ENCODE assay signal across 16 cellular contexts in genomic region chr4:93646225-93646930, GRCh38.
DNase-seq lines count a peak whose midpoint lies in the region; ATAC-seq and TF ChIP-seq lines count a peak whose summit lies in the region.
"Had no signal": no experiment of that assay in that cellular context is flagged by ENCODE, and none has a peak within 500 bp of the region (broad histone marks: within the 10 kb centered on the region; RNA-seq: fewer than 3 reads in every experiment).

No MANE protein-coding gene starts in this region.

- no peaks in the 10 kb centered on the region for H3K9me3 Mint-ChIP-seq in GM23338
- H3K9me3 Mint-ChIP-seq: activated CD4-positive, alpha-beta memory T cell treated with anti-CD3 and anti-CD28 coated beads, Interleukin-2, amount 10 ng/mL, durations not matched to agents 7 days and 5 days; activated naive CD8-positive, alpha-beta T cell treated with anti-CD3 and anti-CD28 coated beads, Interleukin-2, amount 10 ng/mL, durations not matched to agents 7 days and 5 days had no signal

- H3K27ac ChIP-seq in GM23338 (ENCODE audit: low read depth) (no peak overlapping the region), HUES48 (ENCODE audit: low read depth, low read length) (peak overlapping the region; percentile 64), PC-3 (ENCODE audit: low read length) (peak overlapping the region; percentile 87), smooth muscle cell (ENCODE audit: low read depth) (no peak overlapping the region)
- H3K27ac ChIP-seq: heart left ventricle, upper lobe of right lung had no signal

- no peak overlapping the region for H3K27ac Mint-ChIP-seq in GM23338
- H3K27ac Mint-ChIP-seq: activated CD4-positive, alpha-beta memory T cell treated with anti-CD3 and anti-CD28 coated beads, Interleukin-2, amount 10 ng/mL, durations not matched to agents 7 days and 5 days; activated naive CD8-positive, alpha-beta T cell treated with anti-CD3 and anti-CD28 coated beads, Interleukin-2, amount 10 ng/mL, durations not matched to agents 7 days and 5 days had no signal

- intact Hi-C loops in PC-3 (cut with micrococcal nuclease) = no loop called here

- ATAC-seq in GM23338 = peak; percentile 43
- ATAC-seq in PC-3 = peak; percentile 97
- no peak for ATAC-seq in GM21528 (IDR thresholded peaks at IDR 0.05; ENCODE audit: low FRiP score, unreplicated experiment)
- ATAC-seq: heart left ventricle, upper lobe of right lung had no signal

- no peak overlapping the region for H3K4me2 ChIP-seq in GM23338
- H3K4me2 ChIP-seq in PC-3 (ENCODE audit: low read length) = peak overlapping the region; percentile 27; the same call in 1 of the 2 replicates
- no peak overlapping the region for H3K4me2 ChIP-seq in smooth muscle cell

- POLR2A ChIA-PET in PC-3 (lab: Charles Lee; ENCODE audit: unreplicated experiment) = no interaction called here

- CTCF ChIA-PET in PC-3 (lab: Charles Lee) = no interaction called here

- H3K4me3 ChIP-seq in GM23338 (no peak overlapping the region), HUES48 (ENCODE audit: low read depth, low read length) (no peak overlapping the region), PC-3 (ENCODE audit: low read length) (no peak overlapping the region), smooth muscle cell (no peak overlapping the region)
- H3K4me3 ChIP-seq: heart left ventricle, upper lobe of right lung had no signal

- H3K9me2 ChIP-seq in GM23338 (ENCODE audit: insufficient read depth) (no peaks in the 10 kb centered on the region), PC-3 (replicated peaks; ENCODE audit: low read length) (no peaks in the 10 kb centered on the region)

- DNase-seq in DMS53 treated with DMSO at 0.1 percent for 48 hours (lab: John Stamatoyannopoulos, UW; ENCODE audit: unreplicated experiment) (peak; percentile 88), GM23338 (ENCODE audit: low spot score) (no peak), PC-3 (peak; percentile 65), smooth muscle cell (lab: John Stamatoyannopoulos, UW; ENCODE audit: unreplicated experiment) (no peak), mucosa of gallbladder (ENCODE audit: low spot score) (no peak), NCI-H1694 treated with DMSO at 0.1 percent for 48 hours (lab: John Stamatoyannopoulos, UW) (no peak)
- DNase-seq: activated CD4-positive, alpha-beta memory T cell treated with anti-CD3 and anti-CD28 coated beads, Interleukin-2, amount 10 ng/mL, durations not matched to agents 7 days and 5 days; activated naive CD8-positive, alpha-beta T cell treated with anti-CD3 and anti-CD28 coated beads, Interleukin-2, amount 10 ng/mL, durations not matched to agents 7 days and 5 days; effector CD4-positive, alpha-beta T cell; heart left ventricle; mesenchymal stem cell; NCI-H2227 treated with DMSO at 0.1 percent for 48 hours; SW 1271; upper lobe of right lung had no signal

- no peak overlapping the region for H3K9ac ChIP-seq in HUES48 (ENCODE audit: low read depth, low read length)
- no peak overlapping the region for H3K9ac ChIP-seq in PC-3 (ENCODE audit: low read length)
- no peak overlapping the region for H3K9ac ChIP-seq in smooth muscle cell (ENCODE audit: low read depth)

- H3K36me3 ChIP-seq in GM23338 (ENCODE audit: insufficient read depth) = no peaks in the 10 kb centered on the region
- no peaks in the 10 kb centered on the region for H3K36me3 ChIP-seq in HUES48 (ENCODE audit: control insufficient read depth, insufficient read depth, low read length)
- H3K36me3 ChIP-seq in PC-3 (ENCODE audit: low read depth, low read length) = no peaks in the 10 kb centered on the region
- H3K36me3 ChIP-seq in smooth muscle cell (ENCODE audit: low read depth) = no peaks in the 10 kb centered on the region
- H3K36me3 ChIP-seq: heart left ventricle, upper lobe of right lung had no signal

- peaks cover 3% of the 10 kb centered on the region for H3K27me3 Mint-ChIP-seq in GM23338 (ENCODE audit: insufficient read depth, low read depth, poor library complexity)
- H3K27me3 Mint-ChIP-seq: activated CD4-positive, alpha-beta memory T cell treated with anti-CD3 and anti-CD28 coated beads, Interleukin-2, amount 10 ng/mL, durations not matched to agents 7 days and 5 days; activated naive CD8-positive, alpha-beta T cell treated with anti-CD3 and anti-CD28 coated beads, Interleukin-2, amount 10 ng/mL, durations not matched to agents 7 days and 5 days had no signal

- peaks cover 8% of the 10 kb centered on the region; the same call in 1 of the 2 replicates for H3K4me1 ChIP-seq in GM23338 (ENCODE audit: insufficient read depth)
- peaks cover 35% of the 10 kb centered on the region for H3K4me1 ChIP-seq in HUES48 (ENCODE audit: control insufficient read depth, insufficient read depth, low read length)
- H3K4me1 ChIP-seq in PC-3 (ENCODE audit: insufficient read depth, low read length) = peaks cover 21% of the 10 kb centered on the region
- H3K4me1 ChIP-seq in smooth muscle cell (ENCODE audit: low read depth) = no peaks in the 10 kb centered on the region
- H3K4me1 ChIP-seq: heart left ventricle, upper lobe of right lung had no signal

- H3K36me3 Mint-ChIP-seq in GM23338 (ENCODE audit: low read depth) = no peaks in the 10 kb centered on the region
- H3K36me3 Mint-ChIP-seq: activated naive CD8-positive, alpha-beta T cell treated with anti-CD3 and anti-CD28 coated beads, Interleukin-2, amount 10 ng/mL, durations not matched to agents 7 days and 5 days had no signal

- BruUV-seq in PC-3 (replicated peaks; lab: Mats Ljungman, UMichigan) = no TSS peak

- H4K20me1 ChIP-seq in GM23338 (replicated peaks; ENCODE audit: insufficient read depth) (no peaks in the 10 kb centered on the region), PC-3 (ENCODE audit: low read length) (no peaks in the 10 kb centered on the region), smooth muscle cell (ENCODE audit: low read depth) (no peaks in the 10 kb centered on the region)

- no peaks in the 10 kb centered on the region for H3K27me3 ChIP-seq in GM23338 (ENCODE audit: insufficient read depth)
- H3K27me3 ChIP-seq in HUES48 (ENCODE audit: control insufficient read depth, insufficient read depth, low read length) = no peaks in the 10 kb centered on the region
- H3K27me3 ChIP-seq in PC-3 (ENCODE audit: low read length) = no peaks in the 10 kb centered on the region
- no peaks in the 10 kb centered on the region for H3K27me3 ChIP-seq in smooth muscle cell (ENCODE audit: low read depth)
- H3K27me3 ChIP-seq: heart left ventricle, upper lobe of right lung had no signal

- H3K9me3 ChIP-seq in HUES48 (ENCODE audit: control insufficient read depth, insufficient read depth, low read length) = no peaks in the 10 kb centered on the region
- H3K9me3 ChIP-seq in PC-3 (ENCODE audit: low read length) = no peaks in the 10 kb centered on the region
- H3K9me3 ChIP-seq in smooth muscle cell (replicated peaks; ENCODE audit: low read depth) = no peaks in the 10 kb centered on the region
- H3K9me3 ChIP-seq: heart left ventricle, upper lobe of right lung had no signal

- TF ChIP-seq CTCF in GM23338 (conservative IDR thresholded peaks at IDR 0.05; ENCODE audit: low read depth in 2 of 2) (no peak), PC-3 (conservative IDR thresholded peaks at IDR 0.05; ENCODE audit: low read depth, low read length) (no peak), smooth muscle cell (IDR thresholded peaks at IDR 0.05; ENCODE audit: borderline replicate concordance, insufficient read depth, poor library complexity, severe bottlenecking) (no peak)

- H3K4me3 Mint-ChIP-seq in GM23338 = no peak overlapping the region
- H3K4me3 Mint-ChIP-seq: activated CD4-positive, alpha-beta memory T cell treated with anti-CD3 and anti-CD28 coated beads, Interleukin-2, amount 10 ng/mL, durations not matched to agents 7 days and 5 days; activated naive CD8-positive, alpha-beta T cell treated with anti-CD3 and anti-CD28 coated beads, Interleukin-2, amount 10 ng/mL, durations not matched to agents 7 days and 5 days had no signal

- H3K79me2 ChIP-seq in GM23338 (replicated peaks; ENCODE audit: insufficient read depth) = no peaks in the 10 kb centered on the region
- no peaks in the 10 kb centered on the region for H3K79me2 ChIP-seq in PC-3 (ENCODE audit: low read length)
- H3K79me2 ChIP-seq in smooth muscle cell (ENCODE audit: low read depth) = no peaks in the 10 kb centered on the region

- H2AFZ ChIP-seq in GM23338 = no peak overlapping the region
- H2AFZ ChIP-seq in PC-3 (ENCODE audit: low read length) = no peak overlapping the region
- no peak overlapping the region for H2AFZ ChIP-seq in smooth muscle cell (ENCODE audit: low read depth)

- peaks cover 13% of the 10 kb centered on the region for H3K4me1 Mint-ChIP-seq in GM23338
- H3K4me1 Mint-ChIP-seq: activated CD4-positive, alpha-beta memory T cell treated with anti-CD3 and anti-CD28 coated beads, Interleukin-2, amount 10 ng/mL, durations not matched to agents 7 days and 5 days; activated naive CD8-positive, alpha-beta T cell treated with anti-CD3 and anti-CD28 coated beads, Interleukin-2, amount 10 ng/mL, durations not matched to agents 7 days and 5 days had no signal

- H3F3A ChIP-seq in GM23338 (replicated peaks; ENCODE audit: low read depth) = no peaks in the 10 kb centered on the region
- no peaks in the 10 kb centered on the region for H3F3A ChIP-seq in PC-3 (ENCODE audit: low read length, unreplicated experiment)
- no peaks in the 10 kb centered on the region for H3F3A ChIP-seq in smooth muscle cell (ENCODE audit: low read depth)

TF ChIP-seq in GM23338, 12 proteins besides CTCF, POLR2A, EP300 and RAD21 (continues in another document):
- no peak for TF ChIP-seq JUNB (IDR thresholded peaks at IDR 0.05; ENCODE audit: unreplicated experiment)
- TF ChIP-seq POLR2AphosphoS5 (IDR thresholded peaks at IDR 0.05; ENCODE audit: low read depth) = no peak
- no peak for TF ChIP-seq STAT1 (IDR thresholded peaks at IDR 0.05; ENCODE audit: unreplicated experiment)
- TF ChIP-seq ETS1 (IDR thresholded peaks at IDR 0.05) = no peak
- TF ChIP-seq EZH2 (IDR thresholded peaks at IDR 0.05; ENCODE audit: low read depth, unreplicated experiment) = no peak
- no peak for TF ChIP-seq ZNF114 (CRISPR knock-in tag; IDR thresholded peaks at IDR 0.05)

Comparison
In these comparisons a context has a peak if more than half of its experiments do, and no peak if none do; other contexts are left out.
1. DNase-seq: peak in DMS53 treated with DMSO at 0.1 percent for 48 hours (single experiment) and PC-3 (single experiment); none in GM23338 (single experiment), smooth muscle cell (single experiment), mucosa of gallbladder (single experiment) and NCI-H1694 treated with DMSO at 0.1 percent for 48 hours (single experiment).
2. H3K27ac ChIP-seq: peak in HUES48 (single experiment) and PC-3 (single experiment); none in GM23338 (single experiment) and smooth muscle cell (single experiment).